Comparison of ENCODE assay signal across 17 cellular contexts in the genomic region with DNA sequence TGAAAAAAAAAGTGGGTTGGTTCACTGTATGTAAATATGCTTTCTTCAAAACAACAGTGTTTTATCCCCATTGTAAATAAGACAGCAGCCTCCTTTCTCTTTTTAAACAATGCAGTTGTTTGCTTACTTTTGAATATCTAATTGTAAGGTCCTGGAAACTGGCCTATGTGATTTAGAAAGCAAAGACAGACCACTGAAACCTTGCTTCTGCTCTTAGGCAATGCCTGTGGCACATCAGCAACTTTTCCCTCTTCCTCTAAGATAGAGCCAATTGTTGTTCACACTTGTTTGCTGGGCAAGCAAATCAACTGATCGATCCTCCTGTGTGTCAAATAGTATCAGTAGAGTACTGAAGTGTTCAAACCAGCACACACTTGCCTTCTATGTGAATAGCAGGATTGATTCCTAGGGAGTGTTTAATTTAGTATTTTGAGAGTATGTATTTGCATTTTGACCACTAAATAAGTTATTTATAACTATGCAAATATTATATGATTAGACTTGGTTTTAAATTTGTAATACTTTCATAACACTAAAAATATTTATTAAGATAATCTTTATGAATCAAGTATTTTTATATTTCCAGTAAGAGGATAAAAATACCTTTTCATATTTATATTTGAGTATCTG. TPM values are rescaled to one million over a fixed set of nuclear protein-coding genes. Genes with fewer than 3 reads are reported as not detected.
DNase-seq lines count a peak whose midpoint lies in the region; ATAC-seq, FAIRE-seq and TF ChIP-seq lines count a peak whose summit lies in the region.
"Had no signal": no experiment of that assay in that cellular context is flagged by ENCODE, and none has a peak within 500 bp of the region (broad histone marks: within the 10 kb centered on the region; RNA-seq: fewer than 3 reads in every experiment).

No MANE protein-coding gene starts in this region.

- no peaks in the 10 kb centered on the region for H3K9me3 ChIP-seq in effector memory CD4-positive, alpha-beta T cell (ENCODE audit: control insufficient read depth, low read length)

- no peak for TF ChIP-seq CTCF in GM10248 (IDR thresholded peaks at IDR 0.05; ENCODE audit: control extremely low read depth, extremely low read depth, low read depth, missing control alignments)

- no peak overlapping the region for H3K27ac ChIP-seq in effector memory CD4-positive, alpha-beta T cell (ENCODE audit: insufficient read depth, low read length, poor library complexity, severe bottlenecking)
- H3K27ac ChIP-seq: foreskin keratinocyte, PC-9 had no signal

- H3K27me3 ChIP-seq in effector memory CD4-positive, alpha-beta T cell (replicated peaks; ENCODE audit: control insufficient read depth, insufficient read depth, low read length, poor library complexity, severe bottlenecking) = no peaks in the 10 kb centered on the region
- H3K27me3 ChIP-seq: foreskin keratinocyte had no signal

- ATAC-seq in HG02610 (IDR thresholded peaks at IDR 0.05; ENCODE audit: unreplicated experiment) (peak; percentile 61), HG03439 (IDR thresholded peaks at IDR 0.05; ENCODE audit: unreplicated experiment) (peak; percentile 77), sciatic nerve (no peak)
- ATAC-seq: foreskin keratinocyte, HCT116 had no signal

- peak; percentile 7 for DNase-seq in GM10248 (ENCODE audit: extremely low spot score)
- no peak for DNase-seq in GM19239 (ENCODE audit: insufficient read length, low spot score)
- DNase-seq in mucosa of gallbladder (ENCODE audit: low spot score) = no peak
- DNase-seq in HUDEP-2 (lab: John Stamatoyannopoulos, UW; ENCODE audit: unreplicated experiment in 76 of 76) = no peak
- no peak for DNase-seq in sciatic nerve (ENCODE audit: low spot score)
- DNase-seq in effector memory CD4-positive, alpha-beta T cell = no peak
- DNase-seq: foreskin keratinocyte; midbrain; NCI-H226; PC-9; stimulated activated CD4-positive, alpha-beta T cell treated with anti-CD3 and anti-CD28 coated beads, Interleukin-1b, Interleukin-23, amount 100 ng/mL, for 48 hours had no signal

- POLR2A ChIA-PET in GM10248 (lab: Yijun Ruan, JAX) = no interaction called here

- no peaks in the 10 kb centered on the region for H3K36me3 ChIP-seq in effector memory CD4-positive, alpha-beta T cell (ENCODE audit: control insufficient read depth, insufficient read depth, low read length)

- CTCF ChIA-PET in GM10248 (lab: Yijun Ruan, JAX) = interaction anchor here (0.8 kb wide), 1 partner anchor 55 kb away, joined by 3 read pairs; no protein-coding TSS in a partner anchor

- H3K4me3 ChIP-seq in effector memory CD4-positive, alpha-beta T cell (ENCODE audit: insufficient read depth, low read depth, low read length, poor library complexity, severe bottlenecking) = no peak overlapping the region
- H3K4me3 ChIP-seq: PC-9 had no signal

- FAIRE-seq in GM19239 (lab: Jason Lieb, UNC) = peak; percentile 86
- FAIRE-seq: urothelium cell line had no signal

- H3K4me1 ChIP-seq in effector memory CD4-positive, alpha-beta T cell (ENCODE audit: control insufficient read depth, insufficient read depth, low read length, poor library complexity, severe bottlenecking) = no peaks in the 10 kb centered on the region
- H3K4me1 ChIP-seq: foreskin keratinocyte had no signal

- intact Hi-C loops in sciatic nerve (cut with DNase I) = no loop called here

RNA-seq across cellular contexts. Expression of gene GRPR, which starts 55.4 kb away (rescaled TPM):
- total RNA-seq in mucosa of gallbladder (not detected), sciatic nerve (0.40 TPM)
- total RNA-seq: activated T-helper 1 cell treated with anti-CD3 and anti-CD28 coated beads, Interleukin-12 subunit alpha, Interleukin-12 subunit beta, Interleukin-2, Interleukin-4 antibody, amounts not matched to agents 30 ng/mL and 10 ng/mL and 1 ng/mL, durations not matched to agents 14 hours and 24 hours and 36 hours; T-helper 1 cell treated with Interleukin-12 subunit alpha and Interleukin-12 subunit beta and Interleukin-4 antibody, amounts not matched to agents 30 ng/mL and 1 ng/mL, for 36 hours had no signal
